In genomic region chr7:66952343-66953043, GRCh38 we compare ENCODE assay signal across 11 cellular contexts. TPM values are rescaled to one million over a fixed set of nuclear protein-coding genes. Genes with fewer than 3 reads are reported as not detected.
DNase-seq lines count a peak whose midpoint lies in the region; ATAC-seq lines count a peak whose summit lies in the region.
"Had no signal": no experiment of that assay in that cellular context is flagged by ENCODE, and none has a peak within 500 bp of the region (broad histone marks: within the 10 kb centered on the region; RNA-seq: fewer than 3 reads in every experiment).

No MANE protein-coding gene starts in this region.

- H3K27me3 Mint-ChIP-seq in naive thymus-derived CD8-positive, alpha-beta T cell, result no peaks in the 10 kb centered on the region

- H3K9me3 Mint-ChIP-seq in naive thymus-derived CD8-positive, alpha-beta T cell, result no peaks in the 10 kb centered on the region
- H3K9me3 Mint-ChIP-seq: immature natural killer cell had no signal

- H3K9me3 ChIP-seq in effector memory CD4-positive, alpha-beta T cell (ENCODE audit: control insufficient read depth, low read length), result no peaks in the 10 kb centered on the region

- no peak overlapping the region for H3K4me3 ChIP-seq in H7 (ENCODE audit: insufficient read depth, low read depth, low read length)
- H3K4me3 ChIP-seq in effector memory CD4-positive, alpha-beta T cell (ENCODE audit: insufficient read depth, low read depth, low read length, poor library complexity, severe bottlenecking), result no peak overlapping the region

- peaks cover 22% of the 10 kb centered on the region for H3K36me3 ChIP-seq in H7 (replicated peaks; ENCODE audit: control insufficient read depth, insufficient read depth, low read length)
- peaks cover 72% of the 10 kb centered on the region for H3K36me3 ChIP-seq in effector memory CD4-positive, alpha-beta T cell (ENCODE audit: control insufficient read depth, insufficient read depth, low read length)

- no peaks in the 10 kb centered on the region for H3K4me1 Mint-ChIP-seq in naive thymus-derived CD8-positive, alpha-beta T cell

- H3K36me3 Mint-ChIP-seq in naive thymus-derived CD8-positive, alpha-beta T cell, result peaks cover 0 to 92% (median 13%) of the 10 kb centered on the region in 3 donors

- H3K4me3 Mint-ChIP-seq in naive thymus-derived CD8-positive, alpha-beta T cell, result no peak overlapping the region
- H3K4me3 Mint-ChIP-seq: immature natural killer cell had no signal

- peak overlapping the region in 3 of 10 donors; percentile 8 to 63 (median 40) for H3K27ac Mint-ChIP-seq in naive thymus-derived CD8-positive, alpha-beta T cell

- no peak overlapping the region for H3K27ac ChIP-seq in effector memory CD4-positive, alpha-beta T cell (ENCODE audit: insufficient read depth, low read length, poor library complexity, severe bottlenecking)

- H3K4me1 ChIP-seq in effector memory CD4-positive, alpha-beta T cell (ENCODE audit: control insufficient read depth, insufficient read depth, low read length, poor library complexity, severe bottlenecking), result no peaks in the 10 kb centered on the region

- DNase-seq in H7, result peak; percentile 41
- DNase-seq in SW480 (ENCODE audit: low spot score), result peak; percentile 45
- peak; percentile 10 for DNase-seq in fibroblast of peridontal ligament (ENCODE audit: extremely low read depth)
- peak; percentile 86 for DNase-seq in renal cortical epithelial cell (ENCODE audit: low read depth)
- DNase-seq in effector memory CD4-positive, alpha-beta T cell, result no peak
- no peak for DNase-seq in naive thymus-derived CD8-positive, alpha-beta T cell
- no peak for DNase-seq in central memory CD4-positive, alpha-beta T cell
- DNase-seq in NCI-H1694 (lab: John Stamatoyannopoulos, UW), result no peak
- DNase-seq: immature natural killer cell, KBM-7, Right ventricle myocardium superior had no signal

- POLR2A ChIA-PET in naive thymus-derived CD8-positive, alpha-beta T cell (lab: Charles Lee), result interaction anchor here (1.0 kb wide), 1 partner anchor 21 kb away, joined by 5 read pairs; no protein-coding TSS in a partner anchor

- no peak for ATAC-seq in naive thymus-derived CD8-positive, alpha-beta T cell

- no peaks in the 10 kb centered on the region for H3K27me3 ChIP-seq in H7 (ENCODE audit: control insufficient read depth, insufficient read depth, low read length)
- H3K27me3 ChIP-seq in effector memory CD4-positive, alpha-beta T cell (replicated peaks; ENCODE audit: control insufficient read depth, insufficient read depth, low read length, poor library complexity, severe bottlenecking), result no peaks in the 10 kb centered on the region

RNA-seq across cellular contexts. Expression of gene TMEM248, which starts 31.5 kb away (rescaled TPM):
- 68.9 and 71.4 TPM in 2 replicates for total RNA-seq in H7 (2014; rRNA removed; shearing (Covaris generic))
- total RNA-seq in renal cortical epithelial cell, result 82.5 and 114 TPM in 2 replicates
- 10 to 100 TPM; 92.2 to 97.1 TPM for total RNA-seq in naive thymus-derived CD8-positive, alpha-beta T cell
- polyA plus RNA-seq in naive thymus-derived CD8-positive, alpha-beta T cell, result 100 to 1,000 TPM in 2 of 3 donors, 10 to 100 TPM in 1; 93.5 to 113 (median 103) TPM

RNA-seq across cellular contexts. Expression of gene SBDS, which starts 42.9 kb away (rescaled TPM):
- total RNA-seq in H7 (2014; rRNA removed; shearing (Covaris generic)), result 21.8 and 26.5 TPM in 2 replicates
- 117 and 130 TPM in 2 replicates for total RNA-seq in renal cortical epithelial cell
- total RNA-seq in naive thymus-derived CD8-positive, alpha-beta T cell, result 100 to 1,000 TPM in 1 of 2 experiments, 10 to 100 TPM in 1; 95.7 to 102 TPM
- polyA plus RNA-seq in naive thymus-derived CD8-positive, alpha-beta T cell, result 10 to 100 TPM; 65.1 to 82.1 (median 75.7) TPM

RNA-seq across cellular contexts. Expression of gene TYW1, which starts 44.1 kb away (rescaled TPM):
- 16.6 and 17.9 TPM in 2 replicates for total RNA-seq in H7 (2014; rRNA removed; shearing (Covaris generic))
- 15.6 and 28.2 TPM in 2 replicates for total RNA-seq in renal cortical epithelial cell
- 10 to 100 TPM; 24.7 to 27.5 TPM for total RNA-seq in naive thymus-derived CD8-positive, alpha-beta T cell
- polyA plus RNA-seq in naive thymus-derived CD8-positive, alpha-beta T cell, result 10 to 100 TPM; 21.4 to 24.9 (median 22.3) TPM

Comparison
In these comparisons a context has a peak if more than half of its experiments do, and no peak if none do; other contexts are left out.
1. DNase-seq: peak in H7 (single experiment), SW480 (single experiment), fibroblast of peridontal ligament (single experiment) and renal cortical epithelial cell (single experiment); none in effector memory CD4-positive, alpha-beta T cell (0 of 3), naive thymus-derived CD8-positive, alpha-beta T cell (0 of 10), central memory CD4-positive, alpha-beta T cell (single experiment) and NCI-H1694 (single experiment).